Comparison of ENCODE assay signal across 8 cellular contexts in the genomic region with DNA sequence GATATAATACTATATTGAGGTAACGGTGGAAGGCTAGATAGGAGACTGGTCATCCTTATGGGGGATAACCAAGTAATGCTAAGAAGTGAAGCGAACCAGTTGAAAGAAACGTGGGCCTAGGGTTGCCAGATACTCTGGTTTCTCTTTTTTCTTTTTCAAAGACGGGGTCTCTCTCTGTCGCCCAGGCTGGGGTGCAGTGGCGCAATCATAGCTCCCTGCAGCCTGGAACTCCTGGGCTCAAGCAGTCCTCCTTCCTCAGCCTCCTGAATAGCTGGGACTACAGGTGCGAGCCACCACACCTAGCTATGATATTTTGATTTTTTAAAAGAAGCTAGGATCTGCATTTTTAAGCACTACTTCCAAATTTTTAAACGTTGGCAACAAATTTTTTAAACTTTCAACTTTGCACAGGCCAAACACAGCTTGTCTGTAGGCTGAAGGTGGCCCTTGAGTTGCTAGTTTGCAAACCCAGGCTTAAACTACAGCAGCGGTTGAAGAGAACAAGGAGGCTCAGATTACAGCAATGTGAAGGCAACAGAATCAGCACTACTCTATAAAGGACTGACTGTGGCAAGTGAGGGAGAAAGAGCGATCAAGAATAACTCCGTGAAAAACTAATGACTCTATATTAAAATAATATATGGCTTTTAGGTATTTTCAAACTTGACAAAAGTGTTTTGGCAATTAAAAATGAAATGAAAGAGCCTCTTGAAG. TPM values are rescaled to one million over a fixed set of nuclear protein-coding genes. Genes with fewer than 3 reads are reported as not detected.
DNase-seq lines count a peak whose midpoint lies in the region; ATAC-seq and TF ChIP-seq lines count a peak whose summit lies in the region.

No MANE protein-coding gene starts in this region.

- no peak overlapping the region for H3K23ac ChIP-seq in IMR-90 (ENCODE audit: low read depth, low read length)

- H3K4me3 Mint-ChIP-seq in MCF 10A (ENCODE audit: unreplicated experiment), result peak overlapping the region; percentile 82
- H3K4me3 Mint-ChIP-seq in naive B cell, result peak overlapping the region; percentile 86 to 100 (median 94)

- H3K36me3 Mint-ChIP-seq in MCF 10A (ENCODE audit: insufficient read depth, unreplicated experiment) (no peaks in the 10 kb centered on the region), naive B cell (no peaks in the 10 kb centered on the region)

- CTCF ChIA-PET in AG04449 (lab: Yijun Ruan, JAX) (interaction anchor here (1.5 kb wide), 1 partner anchor 11 kb away, joined by 4 read pairs; no protein-coding TSS in a partner anchor), IMR-90 (lab: Yijun Ruan, JAX) (no interaction called here), MCF 10A (lab: Yijun Ruan, JAX) (interaction anchor here (0.9 kb wide), 1 partner anchor 11 kb away, joined by 3 read pairs; no protein-coding TSS in a partner anchor)

- H2AK9ac ChIP-seq in IMR-90 (replicated peaks; ENCODE audit: low read depth, low read length, poor library complexity), result no peak overlapping the region

- H3K56ac ChIP-seq in IMR-90 (ENCODE audit: extremely low read depth, insufficient read depth, low read length), result no peak overlapping the region

- H3K9me3 Mint-ChIP-seq in MCF 10A (ENCODE audit: unreplicated experiment), result no peaks in the 10 kb centered on the region
- no peaks in the 10 kb centered on the region for H3K9me3 Mint-ChIP-seq in naive B cell

- no peaks in the 10 kb centered on the region; the same call in 1 of the 2 replicates for H3K9me1 ChIP-seq in IMR-90 (ENCODE audit: insufficient read depth, low read length)

- H3K9me3 ChIP-seq in IMR-90 (ENCODE audit: control insufficient read depth, insufficient read depth, low read length), result no peaks in the 10 kb centered on the region

- H4K5ac ChIP-seq in IMR-90 (ENCODE audit: low read depth, low read length), result no peak overlapping the region

- WGBS in IMR-90 (ENCODE audit: extremely low coverage in 2 of 2, insufficient read length in 1 of 2), 2 experiments, result 14% methylated on average over 1 of the region's 11 CpGs; no CpG with 5 or more reads in 1 of the 2 experiments

- no peak overlapping the region for H3K18ac ChIP-seq in IMR-90 (ENCODE audit: low read depth, low read length)

- H3K27me3 ChIP-seq in IMR-90 (ENCODE audit: control insufficient read depth, insufficient read depth, low read length), result no peaks in the 10 kb centered on the region

- ATAC-seq in IMR-90 (ENCODE audit: low read depth), result no peak
- no peak for ATAC-seq in naive B cell (ENCODE audit: low read depth in 2 of 2)
- no peak for ATAC-seq in HG02840 (IDR thresholded peaks at IDR 0.05; ENCODE audit: low FRiP score, unreplicated experiment)
- no peak for ATAC-seq in HG03135 (IDR thresholded peaks at IDR 0.05; ENCODE audit: unreplicated experiment)

- H2BK20ac ChIP-seq in IMR-90 (ENCODE audit: low read depth, low read length), result no peak overlapping the region

- H2AFZ ChIP-seq in IMR-90 (replicated peaks; ENCODE audit: low read length, poor library complexity), result no peak overlapping the region

- H3K36me3 ChIP-seq in IMR-90 (ENCODE audit: control insufficient read depth, insufficient read depth, low read length), result no peaks in the 10 kb centered on the region

- peak overlapping the region; percentile 88; the same call in 1 of the 2 replicates for H3K4me2 ChIP-seq in IMR-90 (ENCODE audit: low read depth, low read length)

- H4K20me1 ChIP-seq in IMR-90 (ENCODE audit: insufficient read depth, low read length), result peaks cover 8% of the 10 kb centered on the region; the same call in 1 of the 2 replicates

- H2BK15ac ChIP-seq in IMR-90 (ENCODE audit: low read depth, low read length), result no peak overlapping the region

- in situ Hi-C loops in IMR-90 (cut with MboI; ENCODE audit: low sequenced_read_pairs), result no loop called here

- peak overlapping the region in 1 of 2 experiments; percentile 84; a peak in 1 of 4 replicates for H4K8ac ChIP-seq in IMR-90 (ENCODE audit: low read depth in 2 of 2, low read length in 2 of 2)

- H3K4me1 Mint-ChIP-seq in MCF 10A (ENCODE audit: insufficient read depth, unreplicated experiment) (peaks cover 20% of the 10 kb centered on the region), naive B cell (peaks cover 22 to 47% (median 38%) of the 10 kb centered on the region in 3 donors)

- H2AK5ac ChIP-seq in IMR-90 (ENCODE audit: low read depth, low read length), result no peak overlapping the region

- no peak overlapping the region for H3K4ac ChIP-seq in IMR-90 (ENCODE audit: low read depth, low read length)

- peaks cover 1% of the 10 kb centered on the region; the same call in 1 of the 2 replicates for H3K4me1 ChIP-seq in IMR-90 (ENCODE audit: control insufficient read depth, insufficient read depth, low read length)

- DNase-seq in AG04449 (ENCODE audit: low read depth, low spot score), result no peak
- no peak for DNase-seq in IMR-90
- no peak for DNase-seq in MCF 10A (ENCODE audit: unreplicated experiment)
- no peak for DNase-seq in naive B cell
- no peak for DNase-seq in NCI-H774 (lab: John Stamatoyannopoulos, UW)
- no peak for DNase-seq in DMS 273 treated with DMSO at 0.1 percent for 48 hours (lab: John Stamatoyannopoulos, UW)

- no peak overlapping the region for H2BK5ac ChIP-seq in IMR-90 (ENCODE audit: low read depth, low read length, poor library complexity, severe bottlenecking)

- H3K27me3 Mint-ChIP-seq in MCF 10A (ENCODE audit: insufficient read depth, unreplicated experiment) (no peaks in the 10 kb centered on the region), naive B cell (no peaks in the 10 kb centered on the region)

- H3K4me3 ChIP-seq in AG04449 (ENCODE audit: low read depth, low read length) (peak overlapping the region; percentile 77), IMR-90 (ENCODE audit: insufficient read depth, low read depth, low read length) (no peak overlapping the region)

- intact Hi-C loops in IMR-90 (cut with micrococcal nuclease) (loop anchor here (1.0 to 2.0 kb wide), 2 partner anchors 11 to 25 kb away; partner anchors contain the start of gene FYTTD1), MCF 10A (cut with micrococcal nuclease) (loop anchor here (1.0 to 2.0 kb wide), 2 partner anchors 26 to 65 kb away; no protein-coding TSS in a partner anchor)

- no peak overlapping the region; the same call in 1 of the 2 replicates for H3K9ac ChIP-seq in IMR-90 (ENCODE audit: low read depth, low read length)

- no peak overlapping the region for H3K14ac ChIP-seq in IMR-90 (replicated peaks; ENCODE audit: low read depth, low read length)

- no peak for TF ChIP-seq CTCF in AG04449 (IDR thresholded peaks at IDR 0.05; ENCODE audit: insufficient read depth, low read length, missing control alignments)
- no peak for TF ChIP-seq CTCF in IMR-90 (conservative IDR thresholded peaks at IDR 0.05; ENCODE audit: low read depth, low read length)
- no peak for TF ChIP-seq CTCF in MCF 10A (IDR thresholded peaks at IDR 0.05; ENCODE audit: unreplicated experiment)

- POLR2A ChIA-PET in AG04449 (lab: Yijun Ruan, JAX), result no interaction called here
- POLR2A ChIA-PET in IMR-90 (lab: Charles Lee; ENCODE audit: unreplicated experiment), result no interaction called here
- POLR2A ChIA-PET in MCF 10A (lab: Yijun Ruan, JAX), result interaction anchor here (0.7 to 6.3 kb wide), 7 partner anchors 10 to 55 kb away, joined by 3 to 105 read pairs (median 4); partner anchors contain the start of gene FYTTD1

- peaks cover 15 to 37% of the 10 kb centered on the region in 2 experiments for H3K79me1 ChIP-seq in IMR-90 (ENCODE audit: low read depth in 1 of 2, low read length in 2 of 2)

- no peak overlapping the region for H4K91ac ChIP-seq in IMR-90 (ENCODE audit: insufficient read depth, low read depth, low read length)

- no peak overlapping the region for H2BK120ac ChIP-seq in IMR-90 (ENCODE audit: low read depth, low read length)

- H3K27ac Mint-ChIP-seq in MCF 10A (ENCODE audit: low read depth, unreplicated experiment) (no peak overlapping the region), naive B cell (peak overlapping the region; percentile 87 to 99 (median 96))

- TF ChIP-seq RAD21 in IMR-90 (IDR thresholded peaks at IDR 0.05; ENCODE audit: low read length), result no peak

- no peak overlapping the region for H3K27ac ChIP-seq in IMR-90 (ENCODE audit: insufficient read depth, low read length)

- BruUV-seq in IMR-90 (replicated peaks; lab: Mats Ljungman, UMichigan) (no TSS peak), MCF 10A (replicated peaks; lab: Mats Ljungman, UMichigan) (no TSS peak)

- TF ChIP-seq POLR2A in IMR-90 (IDR thresholded peaks at IDR 0.05; ENCODE audit: low read depth, low read length), result no peak

- dilution Hi-C loops in IMR-90 (cut with HindIII; ENCODE audit: low sequenced_read_pairs, unreplicated experiment), result no loop called here

TF ChIP-seq in IMR-90, 13 proteins besides CTCF, POLR2A, EP300 and RAD21 (continues in another document):
- TF ChIP-seq BHLHE40 (IDR thresholded peaks at IDR 0.05; ENCODE audit: low read depth, low read length) (no peak), USF2 (IDR thresholded peaks at IDR 0.05; ENCODE audit: low read depth, low read length) (no peak)

RNA-seq across cellular contexts. Expression of gene RUBCN, which starts 1.2 kb away (rescaled TPM):
- total RNA-seq in IMR-90 (2012; rRNA removed) (8.3 and 10.8 TPM in 2 replicates), MCF 10A (2022) (29.9 and 35.5 TPM in 2 replicates)
- polyA plus RNA-seq in IMR-90 (2012; rRNA removed) (11.8 and 12.6 TPM in 2 replicates), naive B cell (ENCODE audit: low read depth in 6 of 6) (10 to 100 TPM; 20.0 to 46.9 (median 24.8) TPM)
- 6.2 and 10.4 TPM in 2 replicates for polyA plus RNA-seq in IMR-90 (2012; cell fraction: cytosol; rRNA removed)
- polyA plus RNA-seq in IMR-90 (2012; cell fraction: nucleus; rRNA removed; ENCODE audit: low replicate concordance), result 31.5 and 32.7 TPM in 2 replicates

RNA-seq across cellular contexts. Expression of gene FYTTD1, which starts 11.8 kb away (rescaled TPM):
- 50.2 and 67.2 TPM in 2 replicates for total RNA-seq in IMR-90 (2012; rRNA removed)
- polyA plus RNA-seq in IMR-90 (2012; rRNA removed), result 15.4 and 20.4 TPM in 2 replicates
- 2.2 and 3.6 TPM in 2 replicates for polyA plus RNA-seq in IMR-90 (2012; cell fraction: cytosol; rRNA removed)
- polyA plus RNA-seq in IMR-90 (2012; cell fraction: nucleus; rRNA removed; ENCODE audit: low replicate concordance), result 1.6 and 12.9 TPM in 2 replicates
- total RNA-seq in MCF 10A (2022), result 45.9 and 46.3 TPM in 2 replicates
- 10 to 100 TPM; 64.2 to 78.5 (median 68.8) TPM for polyA plus RNA-seq in naive B cell (ENCODE audit: low read depth in 6 of 6)

RNA-seq across cellular contexts. Expression of gene LRCH3, which starts 53.1 kb away (rescaled TPM):
- total RNA-seq in IMR-90 (2012; rRNA removed) (28.5 and 33.1 TPM in 2 replicates), MCF 10A (2022) (55.3 and 58.8 TPM in 2 replicates)
- polyA plus RNA-seq in IMR-90 (2012; rRNA removed) (30.4 and 40.5 TPM in 2 replicates), naive B cell (ENCODE audit: low read depth in 6 of 6) (10 to 100 TPM; 10.2 to 26.0 (median 13.9) TPM)
- 14.1 and 42.1 TPM in 2 replicates for polyA plus RNA-seq in IMR-90 (2012; cell fraction: cytosol; rRNA removed)
- polyA plus RNA-seq in IMR-90 (2012; cell fraction: nucleus; rRNA removed; ENCODE audit: low replicate concordance), result 19.7 and 60.8 TPM in 2 replicates
